In genomic region chr11:95067042-95067827, GRCh38 we compare ENCODE assay signal across 8 cellular contexts. TPM values are rescaled to one million over a fixed set of nuclear protein-coding genes. Genes with fewer than 3 reads are reported as not detected.
DNase-seq lines count a peak whose midpoint lies in the region; ATAC-seq, FAIRE-seq and TF ChIP-seq lines count a peak whose summit lies in the region.

No MANE protein-coding gene starts in this region.

- H3K36me3 Mint-ChIP-seq in natural killer cell treated with Interleukin-12 subunit alpha and Interleukin-12 subunit beta and Interleukin-15 and Interleukin-18, amount 100 ng/mL, for 72 hours: peaks cover 5% of the 10 kb centered on the region
- peaks cover 25% of the 10 kb centered on the region for H3K36me3 Mint-ChIP-seq in stimulated activated naive CD8-positive, alpha-beta T cell treated with anti-CD3 and anti-CD28 coated beads, Interleukin-15, Interleukin-2, amounts not matched to agents 100 ng/mL and 50 ng/mL, for 24 hours (ENCODE audit: low read depth)

- H3K4me1 Mint-ChIP-seq in natural killer cell treated with Interleukin-12 subunit alpha and Interleukin-12 subunit beta and Interleukin-15 and Interleukin-18, amount 100 ng/mL, for 72 hours (ENCODE audit: low read depth in 2 of 2): peaks cover 20 to 22% of the 10 kb centered on the region in 2 donors
- peaks cover 27% of the 10 kb centered on the region for H3K4me1 Mint-ChIP-seq in stimulated activated naive CD8-positive, alpha-beta T cell treated with anti-CD3 and anti-CD28 coated beads, Interleukin-15, Interleukin-2, amounts not matched to agents 100 ng/mL and 50 ng/mL, for 24 hours (ENCODE audit: low read depth)

- peak overlapping the region; percentile 89 for H3K4me3 ChIP-seq in fibroblast of mammary gland (ENCODE audit: control insufficient read depth, low read depth, low read length)

- no peak for TF ChIP-seq CTCF in fibroblast of mammary gland (conservative IDR thresholded peaks at IDR 0.05; ENCODE audit: control insufficient read depth, insufficient read depth, low read depth, low read length)

- FAIRE-seq in HTR-8/SVneo (lab: Jason Lieb, UNC): no peak

- H3K4me3 Mint-ChIP-seq in natural killer cell treated with Interleukin-12 subunit alpha and Interleukin-12 subunit beta and Interleukin-15 and Interleukin-18, amount 100 ng/mL, for 72 hours: peak overlapping the region; percentile 97
- H3K4me3 Mint-ChIP-seq in stimulated activated naive CD8-positive, alpha-beta T cell treated with anti-CD3 and anti-CD28 coated beads, Interleukin-15, Interleukin-2, amounts not matched to agents 100 ng/mL and 50 ng/mL, for 24 hours: peak overlapping the region; percentile 99

- H3K27ac Mint-ChIP-seq in natural killer cell treated with Interleukin-12 subunit alpha and Interleukin-12 subunit beta and Interleukin-15 and Interleukin-18, amount 100 ng/mL, for 72 hours: peak overlapping the region; percentile 92 to 99
- H3K27ac Mint-ChIP-seq in stimulated activated naive CD8-positive, alpha-beta T cell treated with anti-CD3 and anti-CD28 coated beads, Interleukin-15, Interleukin-2, amounts not matched to agents 100 ng/mL and 50 ng/mL, for 24 hours: peak overlapping the region; percentile 95

- H3K9me3 Mint-ChIP-seq in natural killer cell treated with Interleukin-12 subunit alpha and Interleukin-12 subunit beta and Interleukin-15 and Interleukin-18, amount 100 ng/mL, for 72 hours: no peaks in the 10 kb centered on the region
- no peaks in the 10 kb centered on the region for H3K9me3 Mint-ChIP-seq in stimulated activated naive CD8-positive, alpha-beta T cell treated with anti-CD3 and anti-CD28 coated beads, Interleukin-15, Interleukin-2, amounts not matched to agents 100 ng/mL and 50 ng/mL, for 24 hours

- peak; percentile 43 for DNase-seq in DMS114 treated with DMSO at 0.1 percent for 48 hours (lab: John Stamatoyannopoulos, UW; ENCODE audit: unreplicated experiment)
- DNase-seq in HTR-8/SVneo (ENCODE audit: insufficient read length, low spot score): peak; percentile 30
- DNase-seq in activated T-helper 1 cell treated with anti-CD3 and anti-CD28 coated beads, Interleukin-2, amount 50 U/mL, for 16 hours (ENCODE audit: low read depth in 1 of 2, low spot score in 1 of 2): peak; percentile 58 to 70
- DNase-seq in fibroblast of mammary gland (ENCODE audit: low read depth): peak; percentile 60
- peak; percentile 82 for DNase-seq in natural killer cell treated with Interleukin-12 subunit alpha and Interleukin-12 subunit beta and Interleukin-15 and Interleukin-18, amount 100 ng/mL, for 72 hours (ENCODE audit: low spot score)

- peaks cover 0 to 8% of the 10 kb centered on the region in 2 donors for H3K27me3 Mint-ChIP-seq in natural killer cell treated with Interleukin-12 subunit alpha and Interleukin-12 subunit beta and Interleukin-15 and Interleukin-18, amount 100 ng/mL, for 72 hours
- no peaks in the 10 kb centered on the region for H3K27me3 Mint-ChIP-seq in stimulated activated naive CD8-positive, alpha-beta T cell treated with anti-CD3 and anti-CD28 coated beads, Interleukin-15, Interleukin-2, amounts not matched to agents 100 ng/mL and 50 ng/mL, for 24 hours

- ATAC-seq in GM21381 (IDR thresholded peaks at IDR 0.05; ENCODE audit: unreplicated experiment): peak; percentile 68
- ATAC-seq in natural killer cell treated with Interleukin-12 subunit alpha and Interleukin-12 subunit beta and Interleukin-15 and Interleukin-18, amount 100 ng/mL, for 72 hours: peak; percentile 84 to 89

TF ChIP-seq in PFSK-1, 5 proteins besides CTCF, POLR2A, EP300 and RAD21:
- TF ChIP-seq POLR2AphosphoS5 (IDR thresholded peaks at IDR 0.05; ENCODE audit: low read depth, low read length) (peak; percentile 57), TAF1 (IDR thresholded peaks at IDR 0.05; ENCODE audit: borderline replicate concordance, insufficient read depth, low read length) (no peak; the same call in 1 of the 2 replicates)

RNA-seq across cellular contexts. Expression of gene SRSF8, which starts 0.5 kb away (rescaled TPM):
- polyA plus RNA-seq in PFSK-1 (2012; ENCODE audit: insufficient read length, low read depth): 15.0 TPM
- 10 to 100 TPM; 29.4 to 44.3 TPM for total RNA-seq in natural killer cell treated with Interleukin-12 subunit alpha and Interleukin-12 subunit beta and Interleukin-15 and Interleukin-18, amount 100 ng/mL, for 72 hours

RNA-seq across cellular contexts. Expression of gene KDM4F, which starts 18.0 kb away (rescaled TPM):
- not detected for polyA plus RNA-seq in PFSK-1 (2012; ENCODE audit: insufficient read length, low read depth)
- not detected for total RNA-seq in natural killer cell treated with Interleukin-12 subunit alpha and Interleukin-12 subunit beta and Interleukin-15 and Interleukin-18, amount 100 ng/mL, for 72 hours

RNA-seq across cellular contexts. Expression of gene ENDOD1, which starts 22.4 kb away (rescaled TPM):
- 10.3 TPM for polyA plus RNA-seq in PFSK-1 (2012; ENCODE audit: insufficient read length, low read depth)
- 1 to 10 TPM; 8.4 to 9.3 TPM for total RNA-seq in natural killer cell treated with Interleukin-12 subunit alpha and Interleukin-12 subunit beta and Interleukin-15 and Interleukin-18, amount 100 ng/mL, for 72 hours

RNA-seq across cellular contexts. Expression of gene KDM4E, which starts 42.2 kb away (rescaled TPM):
- not detected for polyA plus RNA-seq in PFSK-1 (2012; ENCODE audit: insufficient read length, low read depth)
- not detected for total RNA-seq in natural killer cell treated with Interleukin-12 subunit alpha and Interleukin-12 subunit beta and Interleukin-15 and Interleukin-18, amount 100 ng/mL, for 72 hours

Comparison
In these comparisons a context has a peak if more than half of its experiments do, and no peak if none do; other contexts are left out.
1. Peak in every context shown above with its lines: DNase-seq, ATAC-seq and H3K4me3 ChIP-seq.
2. DNase-seq: peak in every context shown above with its lines; median percentile 82 in natural killer cell treated with Interleukin-12 subunit alpha and Interleukin-12 subunit beta and Interleukin-15 and Interleukin-18, amount 100 ng/mL, for 72 hours; 64 in activated T-helper 1 cell treated with anti-CD3 and anti-CD28 coated beads, Interleukin-2, amount 50 U/mL, for 16 hours; 60 in fibroblast of mammary gland; 43 in DMS114 treated with DMSO at 0.1 percent for 48 hours; 30 in HTR-8/SVneo.